ENCODE assay signal across 9 cellular contexts in genomic region chr4:153785830-153786721, GRCh38.
DNase-seq lines count a peak whose midpoint lies in the region; ATAC-seq, FAIRE-seq and TF ChIP-seq lines count a peak whose summit lies in the region.
"Had no signal": no experiment of that assay in that cellular context is flagged by ENCODE, and none has a peak within 500 bp of the region (broad histone marks: within the 10 kb centered on the region; RNA-seq: fewer than 3 reads in every experiment).

No MANE protein-coding gene starts in this region.

- peak; percentile 53 for TF ChIP-seq CTCF in AG09319 (IDR thresholded peaks at IDR 0.05; ENCODE audit: low read depth, low read length)

- no peak for TF ChIP-seq POLR2A in H54 (IDR thresholded peaks at IDR 0.05; ENCODE audit: low read depth, low read length)

- H3K4me3 ChIP-seq in iPS-11a (ENCODE audit: low read depth, low read length) = peak overlapping the region; percentile 95
- H3K4me3 ChIP-seq: HAP-1 had no signal

- no peak for FAIRE-seq in H54 (lab: Jason Lieb, UNC)

- DNase-seq in AG09319 (ENCODE audit: extremely low read depth, low read depth) = no peak
- peak; percentile 40 for DNase-seq in H54 (ENCODE audit: insufficient read length, low spot score)
- peak; percentile 38 for DNase-seq in SKM-1 treated with dmso at 0.1 percent for 144 hours (lab: John Stamatoyannopoulos, UW; ENCODE audit: unreplicated experiment)
- no peak for DNase-seq in NCI-H1436 treated with DMSO at 0.1 percent for 48 hours (lab: John Stamatoyannopoulos, UW)
- DNase-seq in T-helper 9 cell = no peak
- no peak for DNase-seq in C1 segment of cervical spinal cord (lab: John Stamatoyannopoulos, UW)

- ATAC-seq in GM19467 (IDR thresholded peaks at IDR 0.05; ENCODE audit: unreplicated experiment) = no peak

Comparison
In these comparisons a context has a peak if more than half of its experiments do, and no peak if none do; other contexts are left out.
1. DNase-seq: peak in H54 (single experiment) and SKM-1 treated with dmso at 0.1 percent for 144 hours (single experiment); none in AG09319 (single experiment), NCI-H1436 treated with DMSO at 0.1 percent for 48 hours (single experiment), T-helper 9 cell (single experiment) and C1 segment of cervical spinal cord (0 of 14).